Comparison of ENCODE assay signal across 1 cellular context in the genomic region with DNA sequence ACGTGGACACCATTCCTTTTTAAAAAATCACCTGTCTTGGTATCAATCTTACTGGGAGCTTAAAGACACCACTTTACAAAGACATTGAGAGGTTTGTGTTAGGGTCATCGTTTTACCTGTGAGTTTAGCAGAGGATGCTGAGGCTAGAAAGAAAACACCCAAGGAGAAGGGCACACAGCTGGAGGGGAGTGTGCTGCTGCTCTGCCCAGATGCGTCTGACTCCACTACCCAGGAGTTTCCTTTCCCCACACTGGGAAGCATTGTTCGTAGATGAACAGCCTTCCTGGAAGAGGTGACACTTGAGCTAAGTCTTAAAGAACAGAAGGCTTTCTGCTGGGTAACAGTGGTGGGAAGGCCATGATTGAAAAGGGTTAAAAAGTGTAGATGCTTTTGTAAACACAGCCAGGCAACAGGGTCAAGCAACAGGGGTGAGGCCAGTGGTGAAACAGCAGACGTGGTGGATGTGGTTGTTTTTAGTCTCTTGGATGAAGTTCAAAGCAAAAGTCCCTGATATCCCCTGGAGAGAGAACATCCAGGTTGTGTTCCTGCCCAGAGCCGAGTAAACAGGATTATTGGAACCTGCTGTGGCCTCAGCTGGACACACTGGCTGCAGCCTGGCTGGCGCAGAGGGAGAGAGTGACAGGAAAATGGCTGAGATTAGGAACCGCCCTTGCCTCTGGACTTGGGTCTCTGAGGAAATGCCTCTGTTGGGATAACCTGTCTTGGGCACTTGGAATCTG.
TF ChIP-seq lines count a peak whose summit lies in the region.

No MANE protein-coding gene starts in this region.

TF ChIP-seq in K562, 482 proteins besides CTCF, POLR2A, EP300 and RAD21 (continued from another document):
- TF ChIP-seq, protein P1, sequence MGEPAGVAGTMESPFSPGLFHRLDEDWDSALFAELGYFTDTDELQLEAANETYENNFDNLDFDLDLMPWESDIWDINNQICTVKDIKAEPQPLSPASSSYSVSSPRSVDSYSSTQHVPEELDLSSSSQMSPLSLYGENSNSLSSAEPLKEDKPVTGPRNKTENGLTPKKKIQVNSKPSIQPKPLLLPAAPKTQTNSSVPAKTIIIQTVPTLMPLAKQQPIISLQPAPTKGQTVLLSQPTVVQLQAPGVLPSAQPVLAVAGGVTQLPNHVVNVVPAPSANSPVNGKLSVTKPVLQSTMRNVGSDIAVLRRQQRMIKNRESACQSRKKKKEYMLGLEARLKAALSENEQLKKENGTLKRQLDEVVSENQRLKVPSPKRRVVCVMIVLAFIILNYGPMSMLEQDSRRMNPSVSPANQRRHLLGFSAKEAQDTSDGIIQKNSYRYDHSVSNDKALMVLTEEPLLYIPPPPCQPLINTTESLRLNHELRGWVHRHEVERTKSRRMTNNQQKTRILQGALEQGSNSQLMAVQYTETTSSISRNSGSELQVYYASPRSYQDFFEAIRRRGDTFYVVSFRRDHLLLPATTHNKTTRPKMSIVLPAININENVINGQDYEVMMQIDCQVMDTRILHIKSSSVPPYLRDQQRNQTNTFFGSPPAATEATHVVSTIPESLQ (CRISPR knock-in tag; IDR thresholded peaks at IDR 0.05), result no peak
- TF ChIP-seq, protein P2, sequence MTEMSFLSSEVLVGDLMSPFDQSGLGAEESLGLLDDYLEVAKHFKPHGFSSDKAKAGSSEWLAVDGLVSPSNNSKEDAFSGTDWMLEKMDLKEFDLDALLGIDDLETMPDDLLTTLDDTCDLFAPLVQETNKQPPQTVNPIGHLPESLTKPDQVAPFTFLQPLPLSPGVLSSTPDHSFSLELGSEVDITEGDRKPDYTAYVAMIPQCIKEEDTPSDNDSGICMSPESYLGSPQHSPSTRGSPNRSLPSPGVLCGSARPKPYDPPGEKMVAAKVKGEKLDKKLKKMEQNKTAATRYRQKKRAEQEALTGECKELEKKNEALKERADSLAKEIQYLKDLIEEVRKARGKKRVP (CRISPR knock-in tag; IDR thresholded peaks at IDR 0.05), result no peak
- TF ChIP-seq, protein P3, sequence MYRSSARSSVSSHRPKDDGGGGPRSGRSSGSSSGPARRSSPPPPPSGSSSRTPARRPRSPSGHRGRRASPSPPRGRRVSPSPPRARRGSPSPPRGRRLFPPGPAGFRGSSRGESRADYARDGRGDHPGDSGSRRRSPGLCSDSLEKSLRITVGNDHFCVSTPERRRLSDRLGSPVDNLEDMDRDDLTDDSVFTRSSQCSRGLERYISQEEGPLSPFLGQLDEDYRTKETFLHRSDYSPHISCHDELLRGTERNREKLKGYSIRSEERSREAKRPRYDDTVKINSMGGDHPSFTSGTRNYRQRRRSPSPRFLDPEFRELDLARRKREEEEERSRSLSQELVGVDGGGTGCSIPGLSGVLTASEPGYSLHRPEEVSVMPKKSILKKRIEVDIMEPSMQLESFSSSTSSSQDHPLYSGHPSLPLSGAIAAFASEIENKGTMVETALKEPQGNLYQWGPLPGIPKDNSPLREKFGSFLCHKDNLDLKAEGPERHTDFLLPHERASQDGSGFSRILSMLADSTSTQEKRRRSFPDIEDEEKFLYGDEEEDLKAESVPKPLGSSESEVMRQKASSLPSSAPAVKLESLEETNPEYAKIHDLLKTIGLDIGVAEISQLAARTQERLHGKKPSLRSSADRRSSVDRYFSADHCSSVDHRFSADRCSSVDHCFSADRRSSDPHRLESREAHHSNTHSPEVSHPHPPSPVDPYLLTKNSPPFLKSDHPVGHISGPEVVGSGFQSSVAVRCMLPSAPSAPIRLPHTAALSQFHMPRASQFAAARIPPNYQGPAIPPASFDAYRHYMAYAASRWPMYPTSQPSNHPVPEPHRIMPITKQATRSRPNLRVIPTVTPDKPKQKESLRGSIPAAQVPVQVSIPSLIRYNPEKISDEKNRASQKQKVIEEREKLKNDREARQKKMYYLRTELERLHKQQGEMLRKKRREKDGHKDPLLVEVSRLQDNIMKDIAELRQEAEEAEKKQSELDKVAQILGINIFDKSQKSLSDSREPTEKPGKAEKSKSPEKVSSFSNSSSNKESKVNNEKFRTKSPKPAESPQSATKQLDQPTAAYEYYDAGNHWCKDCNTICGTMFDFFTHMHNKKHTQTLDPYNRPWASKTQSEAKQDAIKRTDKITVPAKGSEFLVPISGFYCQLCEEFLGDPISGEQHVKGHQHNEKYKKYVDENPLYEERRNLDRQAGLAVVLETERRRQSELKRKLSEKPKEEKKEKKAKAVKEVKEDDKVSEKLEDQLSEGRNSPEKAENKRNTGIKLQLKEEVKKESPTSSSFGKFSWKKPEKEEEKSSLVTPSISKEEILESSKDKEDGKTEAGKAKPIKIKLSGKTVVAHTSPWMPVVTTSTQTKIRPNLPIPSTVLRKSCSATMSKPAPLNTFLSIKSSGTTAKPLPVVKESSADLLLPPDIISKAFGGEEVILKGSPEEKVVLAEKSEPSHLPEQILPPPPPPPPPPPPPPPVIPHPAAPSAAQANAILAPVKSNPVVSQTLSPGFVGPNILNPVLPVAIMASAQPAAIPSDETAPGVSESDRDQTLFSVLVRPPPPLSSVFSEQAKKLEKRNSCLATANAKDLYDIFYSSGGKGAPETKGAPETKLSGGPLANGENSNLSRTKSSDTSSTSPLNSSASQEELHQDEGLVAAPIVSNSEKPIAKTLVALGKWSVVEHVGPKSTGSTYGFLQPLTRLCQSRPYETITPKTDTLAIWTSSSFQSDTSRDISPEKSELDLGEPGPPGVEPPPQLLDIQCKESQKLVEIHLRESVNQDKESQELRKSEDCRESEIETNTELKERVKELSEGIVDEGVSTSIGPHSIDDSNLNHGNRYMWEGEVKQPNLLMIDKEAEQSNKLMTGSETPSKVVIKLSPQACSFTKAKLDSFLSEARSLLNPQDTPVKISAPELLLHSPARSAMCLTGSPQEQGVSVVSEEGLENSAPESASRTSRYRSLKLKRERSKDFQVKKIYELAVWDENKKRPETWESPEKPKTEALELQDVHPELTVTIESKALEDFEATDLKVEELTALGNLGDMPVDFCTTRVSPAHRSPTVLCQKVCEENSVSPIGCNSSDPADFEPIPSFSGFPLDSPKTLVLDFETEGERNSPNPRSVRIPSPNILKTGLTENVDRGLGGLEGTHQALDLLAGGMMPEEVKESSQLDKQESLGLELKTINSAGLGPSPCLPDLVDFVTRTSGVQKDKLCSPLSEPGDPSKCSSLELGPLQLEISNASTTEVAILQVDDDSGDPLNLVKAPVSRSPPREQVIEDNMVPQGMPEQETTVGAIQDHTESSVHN (IDR thresholded peaks at IDR 0.05; ENCODE audit: borderline replicate concordance in 1 of 2, low read depth in 1 of 2), result no peak
- TF ChIP-seq DDX20 (tag; IDR thresholded peaks at IDR 0.05; ENCODE audit: low read depth), result no peak
